ENCODE assay signal across 21 cellular contexts in genomic region chr10:19572056-19572455, GRCh38.
DNase-seq lines count a peak whose midpoint lies in the region; ATAC-seq and FAIRE-seq lines count a peak whose summit lies in the region.
"Had no signal": no experiment of that assay in that cellular context is flagged by ENCODE, and none has a peak within 500 bp of the region (broad histone marks: within the 10 kb centered on the region; RNA-seq: fewer than 3 reads in every experiment).

No MANE protein-coding gene starts in this region.

- H3K9ac ChIP-seq in adipocyte (ENCODE audit: low read length) = no peak overlapping the region
- H3K9ac ChIP-seq: KMS-11 had no signal

- no peaks in the 10 kb centered on the region for H3K36me3 ChIP-seq in adipocyte (ENCODE audit: control insufficient read depth, insufficient read depth, low read length, severe bottlenecking)

- no peaks in the 10 kb centered on the region for H3K9me3 ChIP-seq in adipocyte (ENCODE audit: control insufficient read depth, low read length)

- DNase-seq in adipocyte (ENCODE audit: low read depth) (peak; percentile 39), iris pigment epithelial cell (ENCODE audit: low read depth) (peak; percentile 25), smooth muscle cell of the brain vasculature (ENCODE audit: low read depth, low spot score) (peak; percentile 6), AG08395 (ENCODE audit: low spot score) (no peak), urothelium cell line (ENCODE audit: low spot score) (no peak)
- DNase-seq: Calu3; CD4-positive, alpha-beta T cell; GF-D8; NCI-H1417; NCI-H187 treated with DMSO at 0.1 percent for 48 hours; NCI-H2227 treated with DMSO at 0.1 percent for 48 hours; NCI-H510A treated with DMSO at 0.1 percent for 48 hours; NCI-H774; OCI-M1; Right ventricle myocardium superior had no signal

- no peak for ATAC-seq in HG03439 (IDR thresholded peaks at IDR 0.05; ENCODE audit: unreplicated experiment)
- ATAC-seq in GM21423 (IDR thresholded peaks at IDR 0.05; ENCODE audit: unreplicated experiment) = no peak
- ATAC-seq: GM23338 had no signal

- no peak overlapping the region for H3K4me3 ChIP-seq in adipocyte (ENCODE audit: low read length)
- H3K4me3 ChIP-seq: GM23338 had no signal

- no peaks in the 10 kb centered on the region for H3K27me3 ChIP-seq in adipocyte (replicated peaks; ENCODE audit: control insufficient read depth, insufficient read depth, low read length)

- peaks cover 28% of the 10 kb centered on the region for H3K4me1 ChIP-seq in adipocyte (ENCODE audit: control insufficient read depth, insufficient read depth, low read length)

- FAIRE-seq in endometrium (lab: Jason Lieb, UNC) (peak; percentile 87), urothelium cell line (lab: Jason Lieb, UNC) (no peak)
- FAIRE-seq: A204.1 had no signal

Comparison
In these comparisons a context has a peak if more than half of its experiments do, and no peak if none do; other contexts are left out.
1. DNase-seq: peak in adipocyte (single experiment), iris pigment epithelial cell (single experiment) and smooth muscle cell of the brain vasculature (single experiment); none in AG08395 (single experiment) and urothelium cell line (single experiment).